ENCODE assay signal across 8 cellular contexts in genomic region chr13:48094781-48095502, GRCh38. TPM values are rescaled to one million over a fixed set of nuclear protein-coding genes. Genes with fewer than 3 reads are reported as not detected.
DNase-seq lines count a peak whose midpoint lies in the region; ATAC-seq, FAIRE-seq and TF ChIP-seq lines count a peak whose summit lies in the region.

TSS of gene MED4 (minus strand) at chr13:48095104. CDS start at chr13:48095078, 26 bp downstream.

- H3K27ac Mint-ChIP-seq in natural killer cell treated with Interleukin-12 subunit alpha and Interleukin-12 subunit beta and Interleukin-15 and Interleukin-18, amount 100 ng/mL, for 72 hours: peak within 1 kb of the TSS; percentile 86 to 89

- no peaks in the 10 kb centered on the region for H3K9me3 ChIP-seq in RWPE2 (ENCODE audit: severe bottlenecking)

- peaks cover 0 to 7% of the 10 kb centered on the region in 2 donors for H3K27me3 Mint-ChIP-seq in natural killer cell treated with Interleukin-12 subunit alpha and Interleukin-12 subunit beta and Interleukin-15 and Interleukin-18, amount 100 ng/mL, for 72 hours

- peaks cover 9% of the 10 kb centered on the region for H3K4me1 ChIP-seq in RWPE2 (ENCODE audit: insufficient read depth, poor library complexity, severe bottlenecking)

- peak within 1 kb of the TSS; percentile 21 for H3K27ac ChIP-seq in RWPE2 (ENCODE audit: poor library complexity, severe bottlenecking)

- no peaks in the 10 kb centered on the region for H3K27me3 ChIP-seq in RWPE2 (ENCODE audit: insufficient read depth, poor library complexity, severe bottlenecking)

- H3K4me3 ChIP-seq in RWPE2 (ENCODE audit: severe bottlenecking) (peak within 1 kb of the TSS; percentile 52), fibroblast of pulmonary artery (replicated peaks; ENCODE audit: low read depth, low read length) (peak within 1 kb of the TSS; percentile 94)

- H3K36me3 Mint-ChIP-seq in natural killer cell treated with Interleukin-12 subunit alpha and Interleukin-12 subunit beta and Interleukin-15 and Interleukin-18, amount 100 ng/mL, for 72 hours: no peaks in the 10 kb centered on the region

- TF ChIP-seq CTCF in RWPE2 (IDR thresholded peaks at IDR 0.05; ENCODE audit: poor library complexity, severe bottlenecking) (peak; percentile 95), fibroblast of pulmonary artery (IDR thresholded peaks at IDR 0.05; ENCODE audit: low read length, missing control alignments) (no peak)

- TF ChIP-seq POLR2A in H54 (IDR thresholded peaks at IDR 0.05; ENCODE audit: low read depth, low read length): peak; percentile 85

- peaks cover 3% of the 10 kb centered on the region for H3K9me3 Mint-ChIP-seq in natural killer cell treated with Interleukin-12 subunit alpha and Interleukin-12 subunit beta and Interleukin-15 and Interleukin-18, amount 100 ng/mL, for 72 hours

- 0 out of 2 replicates have a peak, but pooled peaks cover 9% of the 10 kb centered on the region for H3K36me3 ChIP-seq in RWPE2 (ENCODE audit: low read depth)

- peaks cover 27 to 32% of the 10 kb centered on the region in 2 donors for H3K4me1 Mint-ChIP-seq in natural killer cell treated with Interleukin-12 subunit alpha and Interleukin-12 subunit beta and Interleukin-15 and Interleukin-18, amount 100 ng/mL, for 72 hours (ENCODE audit: low read depth in 2 of 2)

- FAIRE-seq in H54 (lab: Jason Lieb, UNC): peak; percentile 61

- in situ Hi-C loops in G401 (cut with HindIII; ENCODE audit: low sequenced_read_pairs): no loop called here

- peak; percentile 95 for ATAC-seq in RWPE2 (ENCODE audit: low read depth)
- ATAC-seq in natural killer cell treated with Interleukin-12 subunit alpha and Interleukin-12 subunit beta and Interleukin-15 and Interleukin-18, amount 100 ng/mL, for 72 hours: peak; percentile 98 to 99
- ATAC-seq in stimulated activated naive CD8-positive, alpha-beta T cell treated with anti-CD3 and anti-CD28 coated beads, Interleukin-15, Interleukin-2, amounts not matched to agents 100 U/mL and 50 U/mL, for 24 hours: peak; percentile 98

- DNase-seq in G401 (ENCODE audit: low spot score) (peak; percentile 92), H54 (ENCODE audit: insufficient read length, low spot score) (peak; percentile 67), LoVo (ENCODE audit: low spot score) (peak; percentile 93), RWPE2 (ENCODE audit: low spot score) (peak; percentile 88), fibroblast of pulmonary artery (ENCODE audit: low read depth) (peak; percentile 96)
- DNase-seq in activated T-helper 9 cell treated with anti-CD3 and anti-CD28 coated beads, Interleukin-2, amount 50 U/mL, for 16 hours (ENCODE audit: low read depth): peak; percentile 97
- peak; percentile 97 for DNase-seq in natural killer cell treated with Interleukin-12 subunit alpha and Interleukin-12 subunit beta and Interleukin-15 and Interleukin-18, amount 100 ng/mL, for 72 hours (ENCODE audit: low spot score)
- peak; percentile 98 for DNase-seq in stimulated activated naive CD8-positive, alpha-beta T cell treated with anti-CD3 and anti-CD28 coated beads, Interleukin-15, Interleukin-2, amounts not matched to agents 100 U/mL and 50 U/mL, for 24 hours

- peak within 1 kb of the TSS; percentile 94 for H3K4me3 Mint-ChIP-seq in natural killer cell treated with Interleukin-12 subunit alpha and Interleukin-12 subunit beta and Interleukin-15 and Interleukin-18, amount 100 ng/mL, for 72 hours

RNA-seq across cellular contexts. Expression of gene MED4, which starts in this region (rescaled TPM):
- 32.6 and 37.9 TPM in 2 replicates for total RNA-seq in G401 (2014; rRNA removed; shearing (Covaris generic))
- 10 to 100 TPM; 50.2 to 56.5 TPM for total RNA-seq in natural killer cell treated with Interleukin-12 subunit alpha and Interleukin-12 subunit beta and Interleukin-15 and Interleukin-18, amount 100 ng/mL, for 72 hours

Comparison
In these comparisons a context has a peak if more than half of its experiments do, and no peak if none do; other contexts are left out.
1. Peak in every context shown above with its lines: DNase-seq, ATAC-seq, H3K4me3 ChIP-seq and H3K27ac ChIP-seq.